Comparison of ENCODE assay signal across 11 cellular contexts in the genomic region with DNA sequence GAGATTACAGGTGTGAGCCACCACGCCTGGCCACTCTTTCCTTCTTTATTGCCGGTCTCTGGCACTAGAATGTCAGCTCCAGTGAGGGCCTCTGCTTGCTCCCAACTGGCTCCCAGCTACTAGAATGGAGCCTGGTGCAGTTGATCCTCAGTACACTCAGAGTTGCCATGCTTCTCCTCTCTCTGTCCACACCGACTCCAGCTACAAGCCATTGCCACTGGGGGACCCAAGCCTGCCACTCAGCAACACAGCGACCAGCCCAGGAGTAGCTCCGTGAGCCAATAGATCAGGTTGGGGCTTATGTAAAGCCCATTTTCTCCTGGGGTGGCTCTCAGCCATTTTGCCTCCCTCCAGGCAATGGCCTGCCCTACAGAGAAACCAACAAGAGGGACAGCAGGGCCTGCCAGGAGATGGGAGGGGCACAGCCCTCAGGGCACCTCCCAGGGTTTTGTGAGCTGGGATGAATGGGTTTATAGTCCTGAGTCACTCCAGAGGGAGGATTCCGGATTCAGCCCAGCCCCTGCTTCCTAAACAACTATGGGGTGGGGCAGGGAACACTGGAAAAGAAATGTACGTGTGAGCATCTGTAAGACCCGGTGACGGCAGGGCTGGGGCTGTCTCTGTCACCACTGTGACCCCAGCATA. TPM values are rescaled to one million over a fixed set of nuclear protein-coding genes. Genes with fewer than 3 reads are reported as not detected.
DNase-seq lines count a peak whose midpoint lies in the region; TF ChIP-seq lines count a peak whose summit lies in the region.
"Had no signal": no experiment of that assay in that cellular context is flagged by ENCODE, and none has a peak within 500 bp of the region (broad histone marks: within the 10 kb centered on the region; RNA-seq: fewer than 3 reads in every experiment).

No MANE protein-coding gene starts in this region.

- H3K27me3 ChIP-seq in H7 (ENCODE audit: control insufficient read depth, insufficient read depth, low read length), result no peaks in the 10 kb centered on the region
- no peaks in the 10 kb centered on the region for H3K27me3 ChIP-seq in suprapubic skin

- H3K4me1 ChIP-seq in suprapubic skin, result peaks cover 24% of the 10 kb centered on the region

- no peak for TF ChIP-seq EP300 in suprapubic skin (IDR thresholded peaks at IDR 0.05)

- H3K4me3 ChIP-seq in H7 (ENCODE audit: insufficient read depth, low read depth, low read length), result no peak overlapping the region
- H3K4me3 ChIP-seq in foreskin fibroblast (ENCODE audit: low read depth in 1 of 2, low read length in 2 of 2), result no peak overlapping the region
- H3K4me3 ChIP-seq in suprapubic skin, result no peak overlapping the region

- peak; percentile 54 for DNase-seq in H7
- peak; percentile 20 for DNase-seq in RKO (ENCODE audit: low spot score)
- DNase-seq in foreskin fibroblast, result peak; percentile 67 to 86
- DNase-seq in suprapubic skin (ENCODE audit: low spot score in 2 of 2), result peak in 1 of 2 donors; percentile 85
- no peak for DNase-seq in occipital lobe (lab: John Stamatoyannopoulos, UW)
- no peak for DNase-seq in stimulated activated CD4-positive, alpha-beta T cell treated with anti-CD3 and anti-CD28 coated beads, Interleukin-2, amount 100 ng/mL, for 48 hours
- DNase-seq in NCI-H187 treated with DMSO at 0.1 percent for 48 hours (lab: John Stamatoyannopoulos, UW), result no peak
- DNase-seq: GF-D8, NCI-H524 treated with DMSO at 0.1 percent for 48 hours, T-helper 9 cell had no signal

- no peak for TF ChIP-seq POLR2A in suprapubic skin (IDR thresholded peaks at IDR 0.05)

- WGBS in suprapubic skin, result 45% methylated on average over 9 of the region's 9 CpGs

- TF ChIP-seq CTCF in foreskin fibroblast (IDR thresholded peaks at IDR 0.05; ENCODE audit: low read depth, low read length) (no peak), suprapubic skin (IDR thresholded peaks at IDR 0.05) (no peak)

- no peaks in the 10 kb centered on the region for H3K9me3 ChIP-seq in suprapubic skin

- H3K27ac ChIP-seq in suprapubic skin, result peak overlapping the region; percentile 71

- H3K36me3 ChIP-seq in H7 (replicated peaks; ENCODE audit: control insufficient read depth, insufficient read depth, low read length), result no peaks in the 10 kb centered on the region
- H3K36me3 ChIP-seq in suprapubic skin, result no peaks in the 10 kb centered on the region

RNA-seq across cellular contexts. Expression of a gene that starts 36.5 kb away (rescaled TPM):
- 12.6 and 14.2 TPM in 2 replicates for total RNA-seq in H7 (2014; rRNA removed; shearing (Covaris generic))
- total RNA-seq in suprapubic skin (10 to 100 TPM; 13.8 to 25.6 (median 22.5) TPM), occipital lobe (2.0 TPM)

RNA-seq across cellular contexts. Expression of a gene that starts 40.8 kb away (rescaled TPM):
- 103 and 130 TPM in 2 replicates for total RNA-seq in H7 (2014; rRNA removed; shearing (Covaris generic))
- 10 to 100 TPM; 34.8 to 51.3 (median 43.6) TPM for total RNA-seq in suprapubic skin
- 8.4 TPM for total RNA-seq in occipital lobe

RNA-seq across cellular contexts. Expression of a gene that starts 49.8 kb away (rescaled TPM):
- 4.0 and 9.2 TPM in 2 replicates for total RNA-seq in H7 (2014; rRNA removed; shearing (Covaris generic))
- total RNA-seq in suprapubic skin, result 1 to 10 TPM; 2.9 to 6.3 (median 5.6) TPM
- total RNA-seq in occipital lobe, result 0.47 TPM

RNA-seq across cellular contexts. Expression of a gene that starts 51.2 kb away (rescaled TPM):
- 16.3 and 17.5 TPM in 2 replicates for total RNA-seq in H7 (2014; rRNA removed; shearing (Covaris generic))
- total RNA-seq in suprapubic skin (10 to 100 TPM in 2 of 4 donors, 1 to 10 TPM in 2; 5.4 to 12.2 (median 10.7) TPM), occipital lobe (56.8 TPM)

RNA-seq across cellular contexts. Expression of a gene that starts 53.9 kb away (rescaled TPM):
- 0.07 and 0.41 TPM in 2 replicates for total RNA-seq in H7 (2014; rRNA removed; shearing (Covaris generic))
- total RNA-seq in suprapubic skin (1 to 10 TPM in 2 of 4 donors, under 1 TPM in 2; 0.49 to 2.4 (median 1.6) TPM), occipital lobe (0.16 TPM)
- total RNA-seq: chondrocyte had no signal

Comparison
In these comparisons a context has a peak if more than half of its experiments do, and no peak if none do; other contexts are left out.
1. DNase-seq: peak in H7 (single experiment), RKO (single experiment) and foreskin fibroblast (2 of 2); none in occipital lobe (single experiment), stimulated activated CD4-positive, alpha-beta T cell treated with anti-CD3 and anti-CD28 coated beads, Interleukin-2, amount 100 ng/mL, for 48 hours (0 of 2) and NCI-H187 treated with DMSO at 0.1 percent for 48 hours (single experiment).